13 cellular contexts compared by ENCODE assay signal in genomic region chr10:61882621-61883375, GRCh38. TPM values are rescaled to one million over a fixed set of nuclear protein-coding genes. Genes with fewer than 3 reads are reported as not detected.
DNase-seq lines count a peak whose midpoint lies in the region; ATAC-seq and TF ChIP-seq lines count a peak whose summit lies in the region.
"Had no signal": no experiment of that assay in that cellular context is flagged by ENCODE, and none has a peak within 500 bp of the region (broad histone marks: within the 10 kb centered on the region; RNA-seq: fewer than 3 reads in every experiment).

No MANE protein-coding gene starts in this region.

- H3K9me3 ChIP-seq in right atrium auricular region = no peaks in the 10 kb centered on the region

- H3K27ac ChIP-seq in right atrium auricular region = no peak overlapping the region
- H3K27ac ChIP-seq: parathyroid adenoma had no signal

- CTCF ChIA-PET in WTC11 (lab: Charles Lee) = interaction anchor here (1.2 kb wide), 1 partner anchor 14 kb away, joined by 4 read pairs; no protein-coding TSS in a partner anchor

- H3K27ac Mint-ChIP-seq in WTC11 = no peak overlapping the region
- H3K27ac Mint-ChIP-seq: endodermal cell had no signal

- H3K9me3 Mint-ChIP-seq in WTC11 = no peaks in the 10 kb centered on the region
- H3K9me3 Mint-ChIP-seq: endodermal cell, immature natural killer cell had no signal

- POLR2A ChIA-PET in WTC11 (lab: Charles Lee) = no interaction called here

- ATAC-seq in GM18867 (IDR thresholded peaks at IDR 0.05; ENCODE audit: unreplicated experiment) = peak; percentile 9
- peak; percentile 58 for ATAC-seq in HG03378 (IDR thresholded peaks at IDR 0.05; ENCODE audit: unreplicated experiment)
- no peak for ATAC-seq in WTC11

- no peaks in the 10 kb centered on the region for H3K4me1 Mint-ChIP-seq in WTC11

- no peaks in the 10 kb centered on the region for H3K36me3 Mint-ChIP-seq in WTC11

- peak; percentile 54 for DNase-seq in activated T-helper 9 cell treated with anti-CD3 and anti-CD28 coated beads, Interleukin-2, amount 50 U/mL, for 16 hours (ENCODE audit: low read depth)
- peak; percentile 50 to 71 (median 68) for DNase-seq in stimulated activated CD4-positive, alpha-beta T cell treated with anti-CD3 and anti-CD28 coated beads, Interleukin-12 subunit alpha, Interleukin-12 subunit beta, amount 100 ng/mL, for 48 hours (ENCODE audit: low read depth in 2 of 3, low spot score in 1 of 3)
- DNase-seq in right atrium auricular region (ENCODE audit: low spot score) (no peak), WTC11 (ENCODE audit: low spot score) (no peak), UCSD-AML1 (lab: John Stamatoyannopoulos, UW; ENCODE audit: unreplicated experiment) (no peak), DMS 273 (lab: John Stamatoyannopoulos, UW; ENCODE audit: unreplicated experiment) (no peak)
- DNase-seq: DMS79 treated with DMSO at 0.1 percent for 48 hours, endodermal cell, immature natural killer cell, NCI-H1105 had no signal

- no peak overlapping the region for H3K4me3 Mint-ChIP-seq in WTC11
- H3K4me3 Mint-ChIP-seq: endodermal cell had no signal

- H3K36me3 ChIP-seq in right atrium auricular region = no peaks in the 10 kb centered on the region

- no peaks in the 10 kb centered on the region for H3K4me1 ChIP-seq in right atrium auricular region
- H3K4me1 ChIP-seq: parathyroid adenoma had no signal

- TF ChIP-seq CTCF in right atrium auricular region (IDR thresholded peaks at IDR 0.05) (no peak), WTC11 (IDR thresholded peaks at IDR 0.05) (no peak)

- no peaks in the 10 kb centered on the region for H3K27me3 ChIP-seq in right atrium auricular region

- no peak overlapping the region for H3K4me3 ChIP-seq in right atrium auricular region

- peaks cover 3% of the 10 kb centered on the region; the same call in 1 of the 2 replicates for H3K27me3 Mint-ChIP-seq in WTC11 (ENCODE audit: low read depth)

TF ChIP-seq in WTC11, 78 proteins besides CTCF, POLR2A, EP300 and RAD21:
- no peak for TF ChIP-seq HMGXB4 (CRISPR knock-in tag; IDR thresholded peaks at IDR 0.05)
- no peak for TF ChIP-seq NR1H2 (CRISPR knock-in tag; IDR thresholded peaks at IDR 0.05)
- no peak for TF ChIP-seq ATF6 (CRISPR knock-in tag; IDR thresholded peaks at IDR 0.05)
- no peak for TF ChIP-seq ZNF416 (CRISPR knock-in tag; IDR thresholded peaks at IDR 0.05)
- TF ChIP-seq NFATC4 (CRISPR knock-in tag; IDR thresholded peaks at IDR 0.05) = no peak
- no peak for TF ChIP-seq ATF2 (CRISPR knock-in tag; IDR thresholded peaks at IDR 0.05; ENCODE audit: borderline replicate concordance, low read depth)
- TF ChIP-seq USF1 (CRISPR knock-in tag; IDR thresholded peaks at IDR 0.05) = no peak

RNA-seq across cellular contexts. Expression of gene ARID5B, which starts 18.7 kb away (rescaled TPM):
- total RNA-seq in right atrium auricular region (10 to 100 TPM; 37.9 to 53.4 TPM), WTC11 (2021) (0.85 to 2.3 TPM (median 1.2 TPM) in 3 replicates)

Comparison
In these comparisons a context has a peak if more than half of its experiments do, and no peak if none do; other contexts are left out.
1. DNase-seq: peak in activated T-helper 9 cell treated with anti-CD3 and anti-CD28 coated beads, Interleukin-2, amount 50 U/mL, for 16 hours (single experiment) and stimulated activated CD4-positive, alpha-beta T cell treated with anti-CD3 and anti-CD28 coated beads, Interleukin-12 subunit alpha, Interleukin-12 subunit beta, amount 100 ng/mL, for 48 hours (3 of 3); none in right atrium auricular region (single experiment), WTC11 (single experiment), UCSD-AML1 (single experiment) and DMS 273 (single experiment).
2. RNA of gene ARID5B, which starts 18.7 kb away (total RNA-seq): 37.9 to 53.4 TPM in right atrium auricular region; 0.85 to 2.3 TPM in WTC11; every median in the first group is over 10 times any median in the second.